ENCODE assay signal across 1 cellular context in the genomic region with DNA sequence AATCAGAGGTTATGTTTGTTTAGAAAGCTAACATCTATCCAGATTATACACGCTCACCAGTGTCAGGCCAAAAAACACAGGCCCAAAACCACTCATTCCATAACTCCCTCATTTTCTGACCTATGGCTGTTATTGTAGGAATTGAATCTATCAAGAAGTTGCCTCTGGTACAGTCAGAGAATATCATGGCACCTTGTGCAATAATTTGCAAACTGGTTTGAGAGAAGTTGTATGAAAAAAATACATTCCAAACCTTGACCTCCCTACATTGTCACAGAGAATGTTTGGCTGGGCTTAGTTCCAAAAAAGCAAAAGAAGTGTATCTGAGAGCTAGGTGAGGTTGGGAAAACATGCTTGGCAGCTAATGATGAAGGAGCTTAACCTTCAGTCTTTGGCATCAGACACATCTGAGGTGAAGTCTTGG.
TF ChIP-seq lines count a peak whose summit lies in the region.

No MANE protein-coding gene starts in this region.

TF ChIP-seq in IMR-90, 13 proteins besides CTCF, POLR2A, EP300 and RAD21:
- TF ChIP-seq MAFK (IDR thresholded peaks at IDR 0.05; ENCODE audit: low read depth, low read length) (no peak), CHD1 (IDR thresholded peaks at IDR 0.05; ENCODE audit: low read depth, low read length) (no peak), RCOR1 (IDR thresholded peaks at IDR 0.05; ENCODE audit: insufficient replicate concordance, low read length) (no peak)
TF ChIP-seq in IMR-90: peak in this region for 0.
